Comparison of ENCODE assay signal across 2 cellular contexts in the genomic region with DNA sequence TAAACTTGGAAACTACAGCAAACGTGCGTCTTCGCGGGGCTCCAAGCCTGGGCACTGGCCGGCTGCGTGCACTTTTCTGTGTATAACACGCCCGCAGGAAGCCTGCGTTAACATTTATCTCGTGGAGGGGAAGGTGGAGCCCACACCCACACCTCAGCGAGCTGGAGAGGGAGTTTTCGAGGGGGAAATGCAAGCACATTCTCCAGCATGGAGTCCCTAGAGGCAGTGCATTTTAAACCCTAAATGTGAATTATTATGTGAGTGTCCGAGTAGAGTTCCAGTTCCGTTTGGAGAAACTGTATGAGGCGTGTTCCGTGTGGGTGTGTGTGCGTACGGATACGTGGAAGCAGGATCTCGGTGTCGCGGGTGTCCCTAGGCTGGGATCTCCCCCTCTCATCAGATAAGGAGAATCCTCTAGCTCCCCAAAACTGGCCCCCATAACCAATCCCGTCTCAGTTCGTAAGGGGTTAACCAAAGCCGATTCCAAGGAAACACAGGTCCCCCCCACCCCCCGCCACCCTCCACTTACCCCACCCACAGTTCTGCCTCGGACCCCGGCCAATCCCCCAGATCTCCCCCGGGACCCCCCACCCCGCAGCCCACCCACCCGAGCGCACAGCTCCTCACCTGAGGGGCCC.
A peak's percentile ranks its signal among the peaks of the same experiment; 100 is the strongest.
TF ChIP-seq lines count a peak whose summit lies in the region.

No MANE protein-coding gene starts in this region.

TF ChIP-seq in SK-N-SH treated with all-trans-retinoic acid at 6 μM for 48 hours, 23 proteins besides CTCF, POLR2A, EP300 and RAD21:
- TF ChIP-seq TOX (CRISPR knock-in tag; IDR thresholded peaks at IDR 0.05; ENCODE audit: borderline replicate concordance) (no peak), ZFP30 (CRISPR knock-in tag; IDR thresholded peaks at IDR 0.05) (no peak), PPARA (CRISPR knock-in tag; IDR thresholded peaks at IDR 0.05; ENCODE audit: borderline replicate concordance) (no peak), BACH2 (CRISPR knock-in tag; IDR thresholded peaks at IDR 0.05; ENCODE audit: borderline replicate concordance) (no peak), OSR1 (CRISPR knock-in tag; IDR thresholded peaks at IDR 0.05) (no peak), TCF4 (CRISPR knock-in tag; IDR thresholded peaks at IDR 0.05; ENCODE audit: borderline replicate concordance) (no peak; the same call in 1 of the 2 replicates), ZFP3 (CRISPR knock-in tag; IDR thresholded peaks at IDR 0.05) (no peak), CSDC2 (CRISPR knock-in tag; IDR thresholded peaks at IDR 0.05) (no peak), ZC3H10 (CRISPR knock-in tag; IDR thresholded peaks at IDR 0.05) (no peak), ARNTL (CRISPR knock-in tag; IDR thresholded peaks at IDR 0.05; ENCODE audit: borderline replicate concordance, low read depth) (no peak), RARB (CRISPR knock-in tag; IDR thresholded peaks at IDR 0.05) (no peak; the same call in 1 of the 2 replicates), ZNF70 (CRISPR knock-in tag; IDR thresholded peaks at IDR 0.05) (no peak), SNAI2 (CRISPR knock-in tag; IDR thresholded peaks at IDR 0.05) (no peak), ZNF8 (CRISPR knock-in tag; IDR thresholded peaks at IDR 0.05) (0 out of 2 replicates have a peak, but pooled peaks have one; percentile 2)
- TF ChIP-seq, protein P1, sequence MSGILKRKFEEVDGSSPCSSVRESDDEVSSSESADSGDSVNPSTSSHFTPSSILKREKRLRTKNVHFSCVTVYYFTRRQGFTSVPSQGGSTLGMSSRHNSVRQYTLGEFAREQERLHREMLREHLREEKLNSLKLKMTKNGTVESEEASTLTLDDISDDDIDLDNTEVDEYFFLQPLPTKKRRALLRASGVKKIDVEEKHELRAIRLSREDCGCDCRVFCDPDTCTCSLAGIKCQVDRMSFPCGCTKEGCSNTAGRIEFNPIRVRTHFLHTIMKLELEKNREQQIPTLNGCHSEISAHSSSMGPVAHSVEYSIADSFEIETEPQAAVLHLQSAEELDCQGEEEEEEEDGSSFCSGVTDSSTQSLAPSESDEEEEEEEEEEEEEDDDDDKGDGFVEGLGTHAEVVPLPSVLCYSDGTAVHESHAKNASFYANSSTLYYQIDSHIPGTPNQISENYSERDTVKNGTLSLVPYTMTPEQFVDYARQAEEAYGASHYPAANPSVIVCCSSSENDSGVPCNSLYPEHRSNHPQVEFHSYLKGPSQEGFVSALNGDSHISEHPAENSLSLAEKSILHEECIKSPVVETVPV (CRISPR knock-in tag; IDR thresholded peaks at IDR 0.05) = no peak
- TF ChIP-seq, protein P2, sequence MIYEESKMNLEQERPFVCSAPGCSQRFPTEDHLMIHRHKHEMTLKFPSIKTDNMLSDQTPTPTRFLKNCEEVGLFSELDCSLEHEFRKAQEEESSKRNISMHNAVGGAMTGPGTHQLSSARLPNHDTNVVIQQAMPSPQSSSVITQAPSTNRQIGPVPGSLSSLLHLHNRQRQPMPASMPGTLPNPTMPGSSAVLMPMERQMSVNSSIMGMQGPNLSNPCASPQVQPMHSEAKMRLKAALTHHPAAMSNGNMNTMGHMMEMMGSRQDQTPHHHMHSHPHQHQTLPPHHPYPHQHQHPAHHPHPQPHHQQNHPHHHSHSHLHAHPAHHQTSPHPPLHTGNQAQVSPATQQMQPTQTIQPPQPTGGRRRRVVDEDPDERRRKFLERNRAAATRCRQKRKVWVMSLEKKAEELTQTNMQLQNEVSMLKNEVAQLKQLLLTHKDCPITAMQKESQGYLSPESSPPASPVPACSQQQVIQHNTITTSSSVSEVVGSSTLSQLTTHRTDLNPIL (CRISPR knock-in tag; IDR thresholded peaks at IDR 0.05; ENCODE audit: low read depth) = no peak; the same call in 1 of the 2 replicates
- TF ChIP-seq, protein P3, sequence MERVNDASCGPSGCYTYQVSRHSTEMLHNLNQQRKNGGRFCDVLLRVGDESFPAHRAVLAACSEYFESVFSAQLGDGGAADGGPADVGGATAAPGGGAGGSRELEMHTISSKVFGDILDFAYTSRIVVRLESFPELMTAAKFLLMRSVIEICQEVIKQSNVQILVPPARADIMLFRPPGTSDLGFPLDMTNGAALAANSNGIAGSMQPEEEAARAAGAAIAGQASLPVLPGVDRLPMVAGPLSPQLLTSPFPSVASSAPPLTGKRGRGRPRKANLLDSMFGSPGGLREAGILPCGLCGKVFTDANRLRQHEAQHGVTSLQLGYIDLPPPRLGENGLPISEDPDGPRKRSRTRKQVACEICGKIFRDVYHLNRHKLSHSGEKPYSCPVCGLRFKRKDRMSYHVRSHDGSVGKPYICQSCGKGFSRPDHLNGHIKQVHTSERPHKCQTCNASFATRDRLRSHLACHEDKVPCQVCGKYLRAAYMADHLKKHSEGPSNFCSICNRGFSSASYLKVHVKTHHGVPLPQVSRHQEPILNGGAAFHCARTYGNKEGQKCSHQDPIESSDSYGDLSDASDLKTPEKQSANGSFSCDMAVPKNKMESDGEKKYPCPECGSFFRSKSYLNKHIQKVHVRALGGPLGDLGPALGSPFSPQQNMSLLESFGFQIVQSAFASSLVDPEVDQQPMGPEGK (CRISPR knock-in tag; IDR thresholded peaks at IDR 0.05; ENCODE audit: borderline replicate concordance) = peak; percentile 83
TF ChIP-seq in SK-N-SH treated with all-trans-retinoic acid at 6 μM for 48 hours: peak in this region for 2.

TF ChIP-seq in GM12878, 131 proteins besides CTCF, POLR2A, EP300 and RAD21 (continues in another document):
- peak; percentile 68; the same call in 1 of the 2 replicates for TF ChIP-seq MTA3 (IDR thresholded peaks at IDR 0.05; ENCODE audit: borderline replicate concordance, low read length)
- TF ChIP-seq EED (IDR thresholded peaks at IDR 0.05; ENCODE audit: low read depth) = peak; percentile 49; the same call in 1 of the 2 replicates
- TF ChIP-seq SREBF1 (IDR thresholded peaks at IDR 0.05; ENCODE audit: low read length) = no peak
- no peak for TF ChIP-seq STAT1 (conservative IDR thresholded peaks at IDR 0.05)
- 0 out of 2 replicates have a peak, but pooled peaks have one; percentile 4 for TF ChIP-seq PAX5 (IDR thresholded peaks at IDR 0.05; ENCODE audit: borderline replicate concordance, low read depth, low read length)
- TF ChIP-seq, protein P4, sequence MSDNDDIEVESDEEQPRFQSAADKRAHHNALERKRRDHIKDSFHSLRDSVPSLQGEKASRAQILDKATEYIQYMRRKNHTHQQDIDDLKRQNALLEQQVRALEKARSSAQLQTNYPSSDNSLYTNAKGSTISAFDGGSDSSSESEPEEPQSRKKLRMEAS (IDR thresholded peaks at IDR 0.05; ENCODE audit: low read depth, low read length) = no peak; the same call in 1 of the 2 replicates
- TF ChIP-seq, protein P5, sequence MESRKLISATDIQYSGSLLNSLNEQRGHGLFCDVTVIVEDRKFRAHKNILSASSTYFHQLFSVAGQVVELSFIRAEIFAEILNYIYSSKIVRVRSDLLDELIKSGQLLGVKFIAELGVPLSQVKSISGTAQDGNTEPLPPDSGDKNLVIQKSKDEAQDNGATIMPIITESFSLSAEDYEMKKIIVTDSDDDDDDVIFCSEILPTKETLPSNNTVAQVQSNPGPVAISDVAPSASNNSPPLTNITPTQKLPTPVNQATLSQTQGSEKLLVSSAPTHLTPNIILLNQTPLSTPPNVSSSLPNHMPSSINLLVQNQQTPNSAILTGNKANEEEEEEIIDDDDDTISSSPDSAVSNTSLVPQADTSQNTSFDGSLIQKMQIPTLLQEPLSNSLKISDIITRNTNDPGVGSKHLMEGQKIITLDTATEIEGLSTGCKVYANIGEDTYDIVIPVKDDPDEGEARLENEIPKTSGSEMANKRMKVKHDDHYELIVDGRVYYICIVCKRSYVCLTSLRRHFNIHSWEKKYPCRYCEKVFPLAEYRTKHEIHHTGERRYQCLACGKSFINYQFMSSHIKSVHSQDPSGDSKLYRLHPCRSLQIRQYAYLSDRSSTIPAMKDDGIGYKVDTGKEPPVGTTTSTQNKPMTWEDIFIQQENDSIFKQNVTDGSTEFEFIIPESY (IDR thresholded peaks at IDR 0.05) = no peak
- no peak for TF ChIP-seq CBX3 (IDR thresholded peaks at IDR 0.05; ENCODE audit: borderline replicate concordance, low read depth)
- peak; percentile 57; the same call in 1 of the 2 replicates for TF ChIP-seq PML (IDR thresholded peaks at IDR 0.05; ENCODE audit: low read length)
- no peak for TF ChIP-seq BMI1 (IDR thresholded peaks at IDR 0.05; ENCODE audit: borderline replicate concordance)
- TF ChIP-seq ESRRA (IDR thresholded peaks at IDR 0.05; ENCODE audit: low read length) = no peak
- peak; percentile 17; the same call in 1 of the 2 replicates for TF ChIP-seq RUNX3 (IDR thresholded peaks at IDR 0.05; ENCODE audit: low read length)
- TF ChIP-seq, protein P6, sequence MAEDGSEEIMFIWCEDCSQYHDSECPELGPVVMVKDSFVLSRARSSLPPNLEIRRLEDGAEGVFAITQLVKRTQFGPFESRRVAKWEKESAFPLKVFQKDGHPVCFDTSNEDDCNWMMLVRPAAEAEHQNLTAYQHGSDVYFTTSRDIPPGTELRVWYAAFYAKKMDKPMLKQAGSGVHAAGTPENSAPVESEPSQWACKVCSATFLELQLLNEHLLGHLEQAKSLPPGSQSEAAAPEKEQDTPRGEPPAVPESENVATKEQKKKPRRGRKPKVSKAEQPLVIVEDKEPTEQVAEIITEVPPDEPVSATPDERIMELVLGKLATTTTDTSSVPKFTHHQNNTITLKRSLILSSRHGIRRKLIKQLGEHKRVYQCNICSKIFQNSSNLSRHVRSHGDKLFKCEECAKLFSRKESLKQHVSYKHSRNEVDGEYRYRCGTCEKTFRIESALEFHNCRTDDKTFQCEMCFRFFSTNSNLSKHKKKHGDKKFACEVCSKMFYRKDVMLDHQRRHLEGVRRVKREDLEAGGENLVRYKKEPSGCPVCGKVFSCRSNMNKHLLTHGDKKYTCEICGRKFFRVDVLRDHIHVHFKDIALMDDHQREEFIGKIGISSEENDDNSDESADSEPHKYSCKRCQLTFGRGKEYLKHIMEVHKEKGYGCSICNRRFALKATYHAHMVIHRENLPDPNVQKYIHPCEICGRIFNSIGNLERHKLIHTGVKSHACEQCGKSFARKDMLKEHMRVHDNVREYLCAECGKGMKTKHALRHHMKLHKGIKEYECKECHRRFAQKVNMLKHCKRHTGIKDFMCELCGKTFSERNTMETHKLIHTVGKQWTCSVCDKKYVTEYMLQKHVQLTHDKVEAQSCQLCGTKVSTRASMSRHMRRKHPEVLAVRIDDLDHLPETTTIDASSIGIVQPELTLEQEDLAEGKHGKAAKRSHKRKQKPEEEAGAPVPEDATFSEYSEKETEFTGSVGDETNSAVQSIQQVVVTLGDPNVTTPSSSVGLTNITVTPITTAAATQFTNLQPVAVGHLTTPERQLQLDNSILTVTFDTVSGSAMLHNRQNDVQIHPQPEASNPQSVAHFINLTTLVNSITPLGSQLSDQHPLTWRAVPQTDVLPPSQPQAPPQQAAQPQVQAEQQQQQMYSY (CRISPR knock-in tag; IDR thresholded peaks at IDR 0.05) = no peak
- TF ChIP-seq CREB1 (IDR thresholded peaks at IDR 0.05; ENCODE audit: low read depth) = 0 out of 2 replicates have a peak, but pooled peaks have one; percentile 9
- no peak for TF ChIP-seq MXI1 (IDR thresholded peaks at IDR 0.05; ENCODE audit: low read depth, low read length)
- no peak for TF ChIP-seq MYB (IDR thresholded peaks at IDR 0.05; ENCODE audit: borderline replicate concordance, low read depth, low read length)
- TF ChIP-seq, protein P7, sequence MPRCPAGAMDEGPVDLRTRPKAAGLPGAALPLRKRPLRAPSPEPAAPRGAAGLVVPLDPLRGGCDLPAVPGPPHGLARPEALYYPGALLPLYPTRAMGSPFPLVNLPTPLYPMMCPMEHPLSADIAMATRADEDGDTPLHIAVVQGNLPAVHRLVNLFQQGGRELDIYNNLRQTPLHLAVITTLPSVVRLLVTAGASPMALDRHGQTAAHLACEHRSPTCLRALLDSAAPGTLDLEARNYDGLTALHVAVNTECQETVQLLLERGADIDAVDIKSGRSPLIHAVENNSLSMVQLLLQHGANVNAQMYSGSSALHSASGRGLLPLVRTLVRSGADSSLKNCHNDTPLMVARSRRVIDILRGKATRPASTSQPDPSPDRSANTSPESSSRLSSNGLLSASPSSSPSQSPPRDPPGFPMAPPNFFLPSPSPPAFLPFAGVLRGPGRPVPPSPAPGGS (IDR thresholded peaks at IDR 0.05; ENCODE audit: borderline replicate concordance, insufficient read depth, low read depth, low read length, poor library complexity, severe bottlenecking) = no peak
- no peak for TF ChIP-seq SMC3 (IDR thresholded peaks at IDR 0.05; ENCODE audit: borderline replicate concordance, low read length)
- TF ChIP-seq, protein P8, sequence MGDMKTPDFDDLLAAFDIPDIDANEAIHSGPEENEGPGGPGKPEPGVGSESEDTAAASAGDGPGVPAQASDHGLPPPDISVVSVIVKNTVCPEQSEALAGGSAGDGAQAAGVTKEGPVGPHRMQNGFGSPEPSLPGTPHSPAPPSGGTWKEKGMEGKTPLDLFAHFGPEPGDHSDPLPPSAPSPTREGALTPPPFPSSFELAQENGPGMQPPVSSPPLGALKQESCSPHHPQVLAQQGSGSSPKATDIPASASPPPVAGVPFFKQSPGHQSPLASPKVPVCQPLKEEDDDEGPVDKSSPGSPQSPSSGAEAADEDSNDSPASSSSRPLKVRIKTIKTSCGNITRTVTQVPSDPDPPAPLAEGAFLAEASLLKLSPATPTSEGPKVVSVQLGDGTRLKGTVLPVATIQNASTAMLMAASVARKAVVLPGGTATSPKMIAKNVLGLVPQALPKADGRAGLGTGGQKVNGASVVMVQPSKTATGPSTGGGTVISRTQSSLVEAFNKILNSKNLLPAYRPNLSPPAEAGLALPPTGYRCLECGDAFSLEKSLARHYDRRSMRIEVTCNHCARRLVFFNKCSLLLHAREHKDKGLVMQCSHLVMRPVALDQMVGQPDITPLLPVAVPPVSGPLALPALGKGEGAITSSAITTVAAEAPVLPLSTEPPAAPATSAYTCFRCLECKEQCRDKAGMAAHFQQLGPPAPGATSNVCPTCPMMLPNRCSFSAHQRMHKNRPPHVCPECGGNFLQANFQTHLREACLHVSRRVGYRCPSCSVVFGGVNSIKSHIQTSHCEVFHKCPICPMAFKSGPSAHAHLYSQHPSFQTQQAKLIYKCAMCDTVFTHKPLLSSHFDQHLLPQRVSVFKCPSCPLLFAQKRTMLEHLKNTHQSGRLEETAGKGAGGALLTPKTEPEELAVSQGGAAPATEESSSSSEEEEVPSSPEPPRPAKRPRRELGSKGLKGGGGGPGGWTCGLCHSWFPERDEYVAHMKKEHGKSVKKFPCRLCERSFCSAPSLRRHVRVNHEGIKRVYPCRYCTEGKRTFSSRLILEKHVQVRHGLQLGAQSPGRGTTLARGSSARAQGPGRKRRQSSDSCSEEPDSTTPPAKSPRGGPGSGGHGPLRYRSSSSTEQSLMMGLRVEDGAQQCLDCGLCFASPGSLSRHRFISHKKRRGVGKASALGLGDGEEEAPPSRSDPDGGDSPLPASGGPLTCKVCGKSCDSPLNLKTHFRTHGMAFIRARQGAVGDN (IDR thresholded peaks at IDR 0.05) = no peak
- TF ChIP-seq IKZF1 (conservative IDR thresholded peaks at IDR 0.05) = peak; percentile 40; the same call in 1 of the 2 replicates
- TF ChIP-seq MEF2B (IDR thresholded peaks at IDR 0.05; ENCODE audit: partially characterized antibody, poor library complexity, severe bottlenecking) = peak; percentile 14
- TF ChIP-seq RBBP5 (conservative IDR thresholded peaks at IDR 0.05) = no peak
- TF ChIP-seq TCF12 (IDR thresholded peaks at IDR 0.05; ENCODE audit: low read depth, low read length) = no peak
- no peak for TF ChIP-seq SIX5 (IDR thresholded peaks at IDR 0.05; ENCODE audit: low read depth, low read length, severe bottlenecking)
